Comparison of ENCODE assay signal across 26 cellular contexts in the genomic region with DNA sequence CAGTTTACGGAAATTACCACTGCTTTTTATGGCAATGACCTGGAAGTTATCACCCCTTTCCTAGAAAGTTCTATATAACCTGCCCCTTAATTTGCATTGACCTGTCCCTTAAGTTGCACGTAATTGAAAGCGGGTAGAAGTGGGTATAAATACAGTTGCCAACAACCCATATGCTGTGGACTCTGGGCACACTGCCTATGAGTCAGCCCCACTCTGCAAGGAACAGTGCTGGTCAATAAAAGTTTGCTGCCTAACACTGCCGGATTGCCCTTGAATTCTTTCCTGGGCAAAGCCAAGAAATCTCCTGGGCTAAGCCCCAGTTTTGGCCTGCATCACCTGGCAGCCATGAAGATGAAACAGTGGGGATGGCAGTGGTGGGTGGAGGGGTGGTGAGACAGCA.
"Had no signal": no experiment of that assay in that cellular context is flagged by ENCODE, and none has a peak within 500 bp of the region (broad histone marks: within the 10 kb centered on the region; RNA-seq: fewer than 3 reads in every experiment).

No MANE protein-coding gene starts in this region.

- H3K4me3 ChIP-seq: colonic mucosa, gastrocnemius medialis, lower lobe of right lung, pancreas, right lobe of liver, smooth muscle cell, thoracic aorta, tibial nerve, upper lobe of left lung had no signal

- DNase-seq: colonic mucosa; effector CD8-positive, alpha-beta T cell; endodermal cell; foreskin fibroblast; gastrocnemius medialis; head of caudate nucleus; left ventricle myocardium superior; lower lobe of right lung; natural killer cell; occipital lobe; stimulated activated CD4-positive, alpha-beta T cell treated with anti-CD3 and anti-CD28 coated beads, Interleukin-2, amount 100 ng/mL, for 24 hours; stimulated activated CD4-positive, alpha-beta T cell treated with anti-CD3 and anti-CD28 coated beads, Interleukin-4, amount 100 ng/mL, for 24 hours; upper lobe of left lung had no signal

- H3K36me3 ChIP-seq: colonic mucosa, gastrocnemius medialis, lower lobe of right lung, pancreas, right lobe of liver, thoracic aorta, tibial nerve, upper lobe of left lung had no signal

- H3K9me3 Mint-ChIP-seq: dendritic cell treated with granulocyte-macrophage colony-stimulating factor and Interleukin-4, amounts not matched to agents 40 ng/mL and 50 ng/mL, for 4 days; endodermal cell; natural killer cell; stimulated activated effector memory CD8-positive, alpha-beta T cell treated with anti-CD3 and anti-CD28 coated beads, Interleukin-12 subunit alpha, Interleukin-12 subunit beta, amount 100 ng/mL, for 72 hours; stimulated activated naive CD8-positive, alpha-beta T cell treated with anti-CD3 and anti-CD28 coated beads, Interleukin-15, Interleukin-2, amounts not matched to agents 100 ng/mL and 50 ng/mL, for 24 hours had no signal

- H3K4me1 Mint-ChIP-seq: endodermal cell; stimulated activated effector memory CD8-positive, alpha-beta T cell treated with anti-CD3 and anti-CD28 coated beads, Interleukin-12 subunit alpha, Interleukin-12 subunit beta, amount 100 ng/mL, for 72 hours had no signal

- H3K27me3 ChIP-seq: colonic mucosa, pancreas, right lobe of liver, upper lobe of left lung had no signal

- H3K27ac ChIP-seq: colonic mucosa, epithelial cell of prostate, gastrocnemius medialis, lower lobe of right lung, pancreas, right lobe of liver, thoracic aorta, tibial nerve, upper lobe of left lung had no signal

- H3K9me3 ChIP-seq: colonic mucosa, gastrocnemius medialis, lower lobe of right lung, pancreas, right lobe of liver, thoracic aorta, tibial nerve, upper lobe of left lung had no signal

- H3K4me2 ChIP-seq: smooth muscle cell had no signal

- ATAC-seq: esophagus mucosa; gastrocnemius medialis; left ventricle myocardium superior; right lobe of liver; stimulated activated effector memory CD8-positive, alpha-beta T cell treated with anti-CD3 and anti-CD28 coated beads, Interleukin-12 subunit alpha, Interleukin-12 subunit beta, amount 100 ng/mL, for 72 hours had no signal

- FAIRE-seq: keratinocyte, pancreas, urothelium cell line had no signal

- H3K36me3 Mint-ChIP-seq: natural killer cell; stimulated activated effector memory CD8-positive, alpha-beta T cell treated with anti-CD3 and anti-CD28 coated beads, Interleukin-12 subunit alpha, Interleukin-12 subunit beta, amount 100 ng/mL, for 72 hours had no signal

- H3K27ac Mint-ChIP-seq: dendritic cell treated with granulocyte-macrophage colony-stimulating factor and Interleukin-4, amounts not matched to agents 40 ng/mL and 50 ng/mL, for 4 days; endodermal cell; natural killer cell; progenitor cell of endocrine pancreas; stimulated activated effector memory CD8-positive, alpha-beta T cell treated with anti-CD3 and anti-CD28 coated beads, Interleukin-12 subunit alpha, Interleukin-12 subunit beta, amount 100 ng/mL, for 72 hours; stimulated activated naive CD8-positive, alpha-beta T cell treated with anti-CD3 and anti-CD28 coated beads, Interleukin-15, Interleukin-2, amounts not matched to agents 100 ng/mL and 50 ng/mL, for 24 hours had no signal

- H3K4me1 ChIP-seq: colonic mucosa, gastrocnemius medialis, lower lobe of right lung, pancreas, right lobe of liver, tibial nerve, upper lobe of left lung had no signal

- H3K4me3 Mint-ChIP-seq: dendritic cell treated with granulocyte-macrophage colony-stimulating factor and Interleukin-4, amounts not matched to agents 40 ng/mL and 50 ng/mL, for 4 days; endodermal cell; natural killer cell; stimulated activated effector memory CD8-positive, alpha-beta T cell treated with anti-CD3 and anti-CD28 coated beads, Interleukin-12 subunit alpha, Interleukin-12 subunit beta, amount 100 ng/mL, for 72 hours; stimulated activated naive CD8-positive, alpha-beta T cell treated with anti-CD3 and anti-CD28 coated beads, Interleukin-15, Interleukin-2, amounts not matched to agents 100 ng/mL and 50 ng/mL, for 24 hours had no signal
